ENCODE assay signal across 20 cellular contexts in genomic region chr4:100782356-100782755, GRCh38.
"Had no signal": no experiment of that assay in that cellular context is flagged by ENCODE, and none has a peak within 500 bp of the region (broad histone marks: within the 10 kb centered on the region; RNA-seq: fewer than 3 reads in every experiment).

No MANE protein-coding gene starts in this region.

- H3K27ac ChIP-seq: body of pancreas, cardiac muscle cell, epithelial cell of prostate, lower lobe of right lung, neural progenitor cell, sigmoid colon, stomach, suprapubic skin, tibial nerve had no signal

- H3K4me3 ChIP-seq: body of pancreas, cardiac muscle cell, lower lobe of right lung, neural progenitor cell, sigmoid colon, smooth muscle cell, stomach, suprapubic skin, tibial nerve had no signal

- H3K27me3 ChIP-seq: body of pancreas, cardiac muscle cell, neural progenitor cell, sigmoid colon, stomach, suprapubic skin, tibial nerve had no signal

- DNase-seq: activated CD4-positive, alpha-beta T cell treated with anti-CD3 and anti-CD28 coated beads for 1 hour; activated CD4-positive, alpha-beta T cell treated with anti-CD3 and anti-CD28 coated beads, Interleukin-2, amount 50 U/mL, for 1 hour; activated gamma-delta T cell treated with Interleukin-2 at 50 U/mL for 16 hours; activated T-cell treated with anti-CD3 and anti-CD28 coated beads, Interleukin-2, amount 50 U/mL, for 1 hour; anterior cingulate cortex; body of pancreas; foreskin fibroblast; kidney; lower lobe of right lung; naive thymus-derived CD4-positive, alpha-beta T cell; retina; sigmoid colon; stimulated activated CD4-positive, alpha-beta T cell treated with anti-CD3 and anti-CD28 coated beads, Interleukin-15, amount 100 ng/mL, for 24 hours; stomach had no signal

- H3K36me3 ChIP-seq: cardiac muscle cell, lower lobe of right lung, neural progenitor cell, sigmoid colon, stomach, suprapubic skin, tibial nerve had no signal

- H3K9me3 ChIP-seq: body of pancreas, sigmoid colon, suprapubic skin, tibial nerve had no signal

- H3K4me1 ChIP-seq: body of pancreas, lower lobe of right lung, neural progenitor cell, sigmoid colon, suprapubic skin, tibial nerve had no signal
